ENCODE assay signal across 1 cellular context in genomic region chr7:44431091-44431608, GRCh38.
TF ChIP-seq lines count a peak whose summit lies in the region.

No MANE protein-coding gene starts in this region.

TF ChIP-seq in GM23338, 12 proteins besides CTCF, POLR2A, EP300 and RAD21 (continued from another document):
- TF ChIP-seq ZNF462 (CRISPR knock-in tag; IDR thresholded peaks at IDR 0.05) (no peak), EZH2phosphoT487 (IDR thresholded peaks at IDR 0.05; ENCODE audit: unreplicated experiment) (no peak), CREB1 (CRISPR knock-in tag; IDR thresholded peaks at IDR 0.05; ENCODE audit: low read depth) (no peak), EZH2 (IDR thresholded peaks at IDR 0.05; ENCODE audit: low read depth, unreplicated experiment) (no peak), NANOG (IDR thresholded peaks at IDR 0.05; ENCODE audit: borderline replicate concordance) (no peak)
